In the genomic region with DNA sequence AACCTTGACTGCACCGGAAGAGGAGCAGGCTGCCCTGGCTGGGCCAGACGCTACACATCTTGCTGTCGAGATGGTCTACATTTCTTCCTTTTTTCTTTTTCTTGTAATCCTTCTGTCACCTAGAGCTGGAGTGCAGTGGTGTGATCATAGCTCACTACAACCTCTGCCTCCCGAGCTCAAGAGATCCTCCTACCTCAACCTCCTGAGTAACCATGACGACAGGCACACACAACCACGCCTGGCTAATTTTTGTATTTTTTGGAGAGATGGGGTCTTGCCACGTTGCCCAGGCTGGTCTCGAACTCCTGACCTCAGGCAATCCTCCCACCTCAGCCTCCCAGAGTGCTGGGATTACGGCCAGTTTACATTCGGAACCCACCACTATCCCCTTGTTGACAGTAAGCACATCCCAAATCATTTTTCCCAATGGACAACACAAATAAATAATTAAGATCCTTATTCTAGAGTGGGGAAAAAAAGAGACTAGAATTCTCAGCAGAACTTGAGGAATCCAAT, we compare ENCODE assay signal across 9 cellular contexts.
DNase-seq lines count a peak whose midpoint lies in the region; ATAC-seq and TF ChIP-seq lines count a peak whose summit lies in the region.
"Had no signal": no experiment of that assay in that cellular context is flagged by ENCODE, and none has a peak within 500 bp of the region (broad histone marks: within the 10 kb centered on the region; RNA-seq: fewer than 3 reads in every experiment).

No MANE protein-coding gene starts in this region.

- TF ChIP-seq CTCF in RWPE2 (IDR thresholded peaks at IDR 0.05; ENCODE audit: poor library complexity, severe bottlenecking), result no peak
- TF ChIP-seq CTCF in endothelial cell (IDR thresholded peaks at IDR 0.05; ENCODE audit: unreplicated experiment), result no peak
- no peak for TF ChIP-seq CTCF in osteocyte (IDR thresholded peaks at IDR 0.05)
- no peak for TF ChIP-seq CTCF in GM13976 (IDR thresholded peaks at IDR 0.05; ENCODE audit: borderline replicate concordance, control extremely low read depth, extremely low read depth, insufficient read depth, missing control alignments)

- in situ Hi-C loops in GM13976 (cut with MboI; ENCODE audit: low sequenced_read_pairs, unreplicated experiment), result no loop called here

- H3K36me3 Mint-ChIP-seq in CD4-positive, CD25-positive, alpha-beta regulatory T cell, result no peaks in the 10 kb centered on the region
- peaks cover 4% of the 10 kb centered on the region for H3K36me3 Mint-ChIP-seq in endothelial cell (ENCODE audit: low read depth, unreplicated experiment)
- H3K36me3 Mint-ChIP-seq in osteocyte (ENCODE audit: unreplicated experiment), result no peaks in the 10 kb centered on the region

- H3K9me3 Mint-ChIP-seq in CD4-positive, CD25-positive, alpha-beta regulatory T cell, result no peaks in the 10 kb centered on the region
- no peaks in the 10 kb centered on the region for H3K9me3 Mint-ChIP-seq in endothelial cell (ENCODE audit: unreplicated experiment)
- H3K9me3 Mint-ChIP-seq in osteocyte (ENCODE audit: unreplicated experiment), result no peaks in the 10 kb centered on the region

- peak overlapping the region; percentile 29 to 90 (median 77) for H3K4me3 Mint-ChIP-seq in CD4-positive, CD25-positive, alpha-beta regulatory T cell
- peak overlapping the region; percentile 56 for H3K4me3 Mint-ChIP-seq in endothelial cell (ENCODE audit: unreplicated experiment)
- H3K4me3 Mint-ChIP-seq in osteocyte (ENCODE audit: unreplicated experiment), result no peak overlapping the region

- H3K27ac ChIP-seq in CD4-positive, CD25-positive, alpha-beta regulatory T cell (ENCODE audit: insufficient read depth, low read length, poor library complexity, severe bottlenecking), result peak overlapping the region; percentile 91
- H3K27ac ChIP-seq in RWPE2 (ENCODE audit: poor library complexity, severe bottlenecking), result peak overlapping the region; percentile 59

- no peak for ATAC-seq in CD4-positive, CD25-positive, alpha-beta regulatory T cell (ENCODE audit: low read depth in 2 of 2)
- no peak for ATAC-seq in RWPE2 (ENCODE audit: low read depth)
- ATAC-seq in GM19035 (IDR thresholded peaks at IDR 0.05; ENCODE audit: unreplicated experiment), result no peak

- H3K4me3 ChIP-seq in CD4-positive, CD25-positive, alpha-beta regulatory T cell (ENCODE audit: low read depth, low read length), result peak overlapping the region; percentile 44
- H3K4me3 ChIP-seq in RWPE2 (ENCODE audit: severe bottlenecking), result no peak overlapping the region
- H3K4me3 ChIP-seq: ascending aorta had no signal

- no peaks in the 10 kb centered on the region for H3K9me3 ChIP-seq in CD4-positive, CD25-positive, alpha-beta regulatory T cell (ENCODE audit: control insufficient read depth in 2 of 2, low read length in 2 of 2)
- H3K9me3 ChIP-seq in RWPE2 (ENCODE audit: severe bottlenecking), result no peaks in the 10 kb centered on the region
- H3K9me3 ChIP-seq: ascending aorta had no signal

- DNase-seq in CD4-positive, CD25-positive, alpha-beta regulatory T cell, result no peak
- no peak for DNase-seq in RWPE2 (ENCODE audit: low spot score)
- no peak for DNase-seq in endothelial cell (ENCODE audit: low spot score)
- no peak for DNase-seq in osteocyte (ENCODE audit: extremely low spot score, unreplicated experiment)
- DNase-seq in posterior cingulate gyrus, result no peak
- no peak for DNase-seq in GM13976 (ENCODE audit: low spot score)
- DNase-seq in OCI-M2 (lab: John Stamatoyannopoulos, UW; ENCODE audit: unreplicated experiment), result no peak

- H3K4me1 ChIP-seq in CD4-positive, CD25-positive, alpha-beta regulatory T cell (ENCODE audit: control insufficient read depth, insufficient read depth, low read length, poor library complexity, severe bottlenecking), result peaks cover 83% of the 10 kb centered on the region
- H3K4me1 ChIP-seq in RWPE2 (ENCODE audit: insufficient read depth, poor library complexity, severe bottlenecking), result peaks cover 39% of the 10 kb centered on the region

- peaks cover 25 to 88% (median 64%) of the 10 kb centered on the region in 4 donors for H3K4me1 Mint-ChIP-seq in CD4-positive, CD25-positive, alpha-beta regulatory T cell
- peaks cover 65% of the 10 kb centered on the region for H3K4me1 Mint-ChIP-seq in endothelial cell (ENCODE audit: unreplicated experiment)
- H3K4me1 Mint-ChIP-seq in osteocyte (ENCODE audit: unreplicated experiment), result peaks cover 84% of the 10 kb centered on the region

- H3K36me3 ChIP-seq in CD4-positive, CD25-positive, alpha-beta regulatory T cell (ENCODE audit: control insufficient read depth, insufficient read depth, low read length), result peaks cover 11% of the 10 kb centered on the region
- H3K36me3 ChIP-seq in RWPE2 (ENCODE audit: low read depth), result peaks cover 11% of the 10 kb centered on the region
- H3K36me3 ChIP-seq: ascending aorta had no signal

- no peaks in the 10 kb centered on the region for H3K27me3 ChIP-seq in CD4-positive, CD25-positive, alpha-beta regulatory T cell (ENCODE audit: control insufficient read depth, insufficient read depth, low read length)
- H3K27me3 ChIP-seq in RWPE2 (ENCODE audit: insufficient read depth, poor library complexity, severe bottlenecking), result no peaks in the 10 kb centered on the region
- H3K27me3 ChIP-seq: ascending aorta had no signal

- intact Hi-C loops in posterior cingulate gyrus (cut with DNase I), result no loop called here

- H3K27ac Mint-ChIP-seq in CD4-positive, CD25-positive, alpha-beta regulatory T cell, result peak overlapping the region; percentile 87 to 96 (median 89)
- H3K27ac Mint-ChIP-seq in endothelial cell (ENCODE audit: unreplicated experiment) (peak overlapping the region; percentile 84), osteocyte (ENCODE audit: unreplicated experiment) (peak overlapping the region; percentile 85)

- no peaks in the 10 kb centered on the region for H3K27me3 Mint-ChIP-seq in CD4-positive, CD25-positive, alpha-beta regulatory T cell
- H3K27me3 Mint-ChIP-seq in endothelial cell (ENCODE audit: unreplicated experiment) (peaks cover 18% of the 10 kb centered on the region), osteocyte (ENCODE audit: unreplicated experiment) (no peaks in the 10 kb centered on the region)
